In the genomic region with DNA sequence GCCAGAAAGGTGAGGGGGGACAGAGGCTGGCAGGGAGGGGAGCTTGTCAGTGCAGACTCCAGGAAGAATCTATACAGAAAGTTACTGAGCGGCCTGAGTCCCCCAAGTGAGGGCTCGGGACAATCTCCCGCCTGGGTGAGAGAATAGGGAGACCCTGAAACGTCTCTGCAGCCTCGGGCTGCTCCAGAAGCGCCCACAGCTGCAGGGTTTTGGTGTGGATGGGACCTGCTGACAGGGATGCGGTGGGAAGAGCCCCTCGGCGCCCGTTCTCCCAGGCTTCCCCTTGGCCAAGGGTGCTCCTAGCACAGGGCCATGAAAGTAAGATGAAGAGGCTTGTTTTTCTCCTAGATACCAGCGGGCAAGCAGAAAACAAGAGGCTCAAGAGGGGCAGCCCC, we compare ENCODE assay signal across 8 cellular contexts. TPM values are rescaled to one million over a fixed set of nuclear protein-coding genes. Genes with fewer than 3 reads are reported as not detected.
DNase-seq lines count a peak whose midpoint lies in the region; ATAC-seq, FAIRE-seq and TF ChIP-seq lines count a peak whose summit lies in the region.

No MANE protein-coding gene starts in this region.

- H3K9me3 ChIP-seq in keratinocyte (ENCODE audit: control insufficient read depth, low read depth, low read length) (no peaks in the 10 kb centered on the region), testis (no peaks in the 10 kb centered on the region)

- TF ChIP-seq POLR2A in testis (IDR thresholded peaks at IDR 0.05): no peak

- H3K27me3 ChIP-seq in keratinocyte (ENCODE audit: control insufficient read depth, extremely low read depth, insufficient read depth, low read length) (no peaks in the 10 kb centered on the region), testis (no peaks in the 10 kb centered on the region)

- POLR2A ChIA-PET in activated CD4-positive, alpha-beta T cell treated with anti-CD3 and anti-CD28 coated beads, Interleukin-2, amount 10 ng/mL, durations not matched to agents 7 days and 5 days (lab: Charles Lee): no interaction called here

- peak overlapping the region; percentile 99 for H3K9ac ChIP-seq in keratinocyte (ENCODE audit: control insufficient read depth, extremely low read depth, insufficient read depth, low read length)

- peak overlapping the region; percentile 85 for H3K4me3 Mint-ChIP-seq in activated CD4-positive, alpha-beta T cell treated with anti-CD3 and anti-CD28 coated beads, Interleukin-2, amount 10 ng/mL, durations not matched to agents 7 days and 5 days
- peak overlapping the region; percentile 99 for H3K4me3 Mint-ChIP-seq in activated T-helper 17 cell treated with anti-CD3 and anti-CD28 coated beads, Interleukin-2, amount 50 U/mL, for 72 hours

- FAIRE-seq in keratinocyte (lab: Jason Lieb, UNC): no peak

- ATAC-seq in activated T-helper 17 cell treated with anti-CD3 and anti-CD28 coated beads, Interleukin-2, amount 50 U/mL, for 72 hours (replicated peaks): no peak
- no peak for ATAC-seq in HG03108 (IDR thresholded peaks at IDR 0.05; ENCODE audit: unreplicated experiment)
- no peak for ATAC-seq in HG03521 (IDR thresholded peaks at IDR 0.05; ENCODE audit: unreplicated experiment)

- H3K4me3 ChIP-seq in keratinocyte (ENCODE audit: control insufficient read depth in 2 of 3, extremely low read depth in 1 of 3, insufficient read depth in 2 of 3, low read depth in 1 of 3, low read length in 3 of 3) (peak overlapping the region; percentile 87 to 94 (median 87)), testis (peak overlapping the region; percentile 72 to 96)

- no peaks in the 10 kb centered on the region for H3K9me1 ChIP-seq in keratinocyte (ENCODE audit: control insufficient read depth, extremely low read depth, insufficient read depth, low read length)

- intact Hi-C loops in testis (cut with DNase I; ENCODE audit: low total_unique reads): no loop called here

- TF ChIP-seq CTCF in keratinocyte (optimal IDR thresholded peaks at IDR 0.05 in 1 of 3, IDR thresholded peaks at IDR 0.05 in 1 of 3, conservative IDR thresholded peaks at IDR 0.05 in 1 of 3; ENCODE audit: extremely low read depth in 1 of 3, insufficient read depth in 2 of 3, low read length in 3 of 3) (no peak), testis (IDR thresholded peaks at IDR 0.05) (no peak)

- peaks cover 27% of the 10 kb centered on the region for H3K36me3 Mint-ChIP-seq in activated CD4-positive, alpha-beta T cell treated with anti-CD3 and anti-CD28 coated beads, Interleukin-2, amount 10 ng/mL, durations not matched to agents 7 days and 5 days (ENCODE audit: low read depth)
- H3K36me3 Mint-ChIP-seq in activated T-helper 17 cell treated with anti-CD3 and anti-CD28 coated beads, Interleukin-2, amount 50 U/mL, for 72 hours (ENCODE audit: low read depth): peaks cover 62% of the 10 kb centered on the region

- H2AFZ ChIP-seq in keratinocyte (ENCODE audit: control insufficient read depth, low read length): no peak overlapping the region

- H3K4me1 Mint-ChIP-seq in activated CD4-positive, alpha-beta T cell treated with anti-CD3 and anti-CD28 coated beads, Interleukin-2, amount 10 ng/mL, durations not matched to agents 7 days and 5 days: peaks cover 50% of the 10 kb centered on the region
- H3K4me1 Mint-ChIP-seq in activated T-helper 17 cell treated with anti-CD3 and anti-CD28 coated beads, Interleukin-2, amount 50 U/mL, for 72 hours: peaks cover 32% of the 10 kb centered on the region

- no peaks in the 10 kb centered on the region for H4K20me1 ChIP-seq in keratinocyte (ENCODE audit: control insufficient read depth, extremely low read depth, insufficient read depth, low read length)

- no peak for DNase-seq in activated CD4-positive, alpha-beta T cell treated with anti-CD3 and anti-CD28 coated beads, Interleukin-2, amount 10 ng/mL, durations not matched to agents 7 days and 5 days
- DNase-seq in activated CD4-positive, alpha-beta T cell treated with anti-CD3 and anti-CD28 coated beads, Interleukin-2, amount 50 U/mL, for 1 hour: no peak
- no peak for DNase-seq in keratinocyte (ENCODE audit: low read depth, low spot score)
- DNase-seq in testis: peak; percentile 19
- DNase-seq in amniotic stem cell (lab: John Stamatoyannopoulos, UW): no peak

- peak overlapping the region; percentile 100 for H3K4me2 ChIP-seq in keratinocyte (ENCODE audit: control insufficient read depth, extremely low read depth, insufficient read depth, low read depth, low read length)

- H3K79me2 ChIP-seq in keratinocyte (ENCODE audit: control insufficient read depth, insufficient read depth, low read length): peaks cover 40% of the 10 kb centered on the region

- H3K27ac Mint-ChIP-seq in activated CD4-positive, alpha-beta T cell treated with anti-CD3 and anti-CD28 coated beads, Interleukin-2, amount 10 ng/mL, durations not matched to agents 7 days and 5 days: peak overlapping the region; percentile 96
- peak overlapping the region; percentile 99 for H3K27ac Mint-ChIP-seq in activated T-helper 17 cell treated with anti-CD3 and anti-CD28 coated beads, Interleukin-2, amount 50 U/mL, for 72 hours

- H3K9me3 Mint-ChIP-seq in activated CD4-positive, alpha-beta T cell treated with anti-CD3 and anti-CD28 coated beads, Interleukin-2, amount 10 ng/mL, durations not matched to agents 7 days and 5 days: no peaks in the 10 kb centered on the region
- no peaks in the 10 kb centered on the region for H3K9me3 Mint-ChIP-seq in activated T-helper 17 cell treated with anti-CD3 and anti-CD28 coated beads, Interleukin-2, amount 50 U/mL, for 72 hours

- H3K4me1 ChIP-seq in keratinocyte (ENCODE audit: control insufficient read depth, extremely low read depth, insufficient read depth, low read length) (peaks cover 22% of the 10 kb centered on the region), testis (peaks cover 29% of the 10 kb centered on the region)

- dilution Hi-C loops in keratinocyte (cut with MboI; ENCODE audit: extremely low pct_ligation_motif_present, low sequenced_read_pairs): no loop called here

- CTCF ChIA-PET in activated CD4-positive, alpha-beta T cell treated with anti-CD3 and anti-CD28 coated beads, Interleukin-2, amount 10 ng/mL, durations not matched to agents 7 days and 5 days (lab: Charles Lee): interaction anchor here (0.9 to 3.2 kb wide), 6 partner anchors 8 to 433 kb away, joined by 3 to 11 read pairs (median 4); no protein-coding TSS in a partner anchor

- H3K27ac ChIP-seq in keratinocyte (ENCODE audit: control insufficient read depth, insufficient read depth, low read length): peak overlapping the region; percentile 95
- peak overlapping the region; percentile 87 to 90 for H3K27ac ChIP-seq in testis

- no peaks in the 10 kb centered on the region for H3K27me3 Mint-ChIP-seq in activated CD4-positive, alpha-beta T cell treated with anti-CD3 and anti-CD28 coated beads, Interleukin-2, amount 10 ng/mL, durations not matched to agents 7 days and 5 days
- H3K27me3 Mint-ChIP-seq in activated T-helper 17 cell treated with anti-CD3 and anti-CD28 coated beads, Interleukin-2, amount 50 U/mL, for 72 hours: no peaks in the 10 kb centered on the region

- H3K36me3 ChIP-seq in keratinocyte (ENCODE audit: control insufficient read depth in 2 of 2, extremely low read depth in 1 of 2, insufficient read depth in 2 of 2, low read length in 2 of 2) (peaks cover 16 to 50% of the 10 kb centered on the region in 2 experiments), testis (ENCODE audit: low read depth, missing control alignments) (no peaks in the 10 kb centered on the region)

- 2 to 4% methylated on average over 3 to 11 of the region's 11 CpGs for WGBS in testis, 2 donors

RNA-seq across cellular contexts. Expression of a gene that starts 0.7 kb away (rescaled TPM):
- 10 to 100 TPM; 23.1 to 23.7 TPM for total RNA-seq in activated CD4-positive, alpha-beta T cell treated with anti-CD3 and anti-CD28 coated beads, Interleukin-2, amount 10 ng/mL, durations not matched to agents 7 days and 5 days
- total RNA-seq in activated T-helper 17 cell treated with anti-CD3 and anti-CD28 coated beads, Interleukin-2, amount 50 U/mL, for 72 hours: 10 to 100 TPM; 27.2 to 31.4 TPM
- polyA plus RNA-seq in keratinocyte: 11.2 to 15.2 TPM (median 14.0 TPM) in 3 replicates
- polyA plus RNA-seq in keratinocyte (2011; ENCODE audit: low read depth): 9.7 TPM
- 11.1 and 13.2 TPM in 2 replicates for polyA plus RNA-seq in keratinocyte (2011; cell fraction: cytosol; rRNA removed)
- 26.7 and 32.8 TPM in 2 replicates for polyA plus RNA-seq in keratinocyte (2011; cell fraction: nucleus; rRNA removed)
- 16.3 and 24.1 TPM in 2 replicates for polyA plus RNA-seq in keratinocyte (2012; ENCODE audit: low replicate concordance)
- 10.0 to 18.5 TPM (median 15.1 TPM) in 3 replicates for polyA minus RNA-seq in keratinocyte
- polyA minus RNA-seq in keratinocyte (2011; cell fraction: cytosol; rRNA and poly(A)+ RNA removed): 22.1 TPM
- polyA minus RNA-seq in keratinocyte (2011; cell fraction: nucleus; rRNA and poly(A)+ RNA removed): 15.6 and 17.7 TPM in 2 replicates
- total RNA-seq in testis: 10 to 100 TPM; 54.3 to 56.9 TPM
- polyA plus RNA-seq in testis (ENCODE audit: insufficient read depth, low read depth, low replicate concordance): 26.4 TPM

RNA-seq across cellular contexts. Expression of a gene that starts 14.4 kb away (rescaled TPM):
- total RNA-seq in activated CD4-positive, alpha-beta T cell treated with anti-CD3 and anti-CD28 coated beads, Interleukin-2, amount 10 ng/mL, durations not matched to agents 7 days and 5 days: 10 to 100 TPM; 14.1 to 16.6 TPM
- 10 to 100 TPM; 20.5 to 43.7 TPM for total RNA-seq in activated T-helper 17 cell treated with anti-CD3 and anti-CD28 coated beads, Interleukin-2, amount 50 U/mL, for 72 hours
- polyA plus RNA-seq in keratinocyte (0.77 to 1.5 TPM (median 1.1 TPM) in 3 replicates), testis (ENCODE audit: insufficient read depth, low read depth, low replicate concordance) (27.2 TPM)
- 0.19 TPM for polyA plus RNA-seq in keratinocyte (2011; ENCODE audit: low read depth)
- polyA plus RNA-seq in keratinocyte (2011; cell fraction: cytosol; rRNA removed): 0.50 and 1.5 TPM in 2 replicates
- polyA plus RNA-seq in keratinocyte (2011; cell fraction: nucleus; rRNA removed): 1.5 and 2.2 TPM in 2 replicates
- 0.89 and 1.6 TPM in 2 replicates for polyA plus RNA-seq in keratinocyte (2012; ENCODE audit: low replicate concordance)
- polyA minus RNA-seq in keratinocyte: 0.38 to 0.82 TPM (median 0.53 TPM) in 3 replicates
- 5.8 TPM for polyA minus RNA-seq in keratinocyte (2011; cell fraction: cytosol; rRNA and poly(A)+ RNA removed)
- 2.2 and 2.8 TPM in 2 replicates for polyA minus RNA-seq in keratinocyte (2011; cell fraction: nucleus; rRNA and poly(A)+ RNA removed)
- total RNA-seq in testis: 10 to 100 TPM; 23.2 to 24.6 TPM
